ENCODE assay signal across 1 cellular context in the genomic region with DNA sequence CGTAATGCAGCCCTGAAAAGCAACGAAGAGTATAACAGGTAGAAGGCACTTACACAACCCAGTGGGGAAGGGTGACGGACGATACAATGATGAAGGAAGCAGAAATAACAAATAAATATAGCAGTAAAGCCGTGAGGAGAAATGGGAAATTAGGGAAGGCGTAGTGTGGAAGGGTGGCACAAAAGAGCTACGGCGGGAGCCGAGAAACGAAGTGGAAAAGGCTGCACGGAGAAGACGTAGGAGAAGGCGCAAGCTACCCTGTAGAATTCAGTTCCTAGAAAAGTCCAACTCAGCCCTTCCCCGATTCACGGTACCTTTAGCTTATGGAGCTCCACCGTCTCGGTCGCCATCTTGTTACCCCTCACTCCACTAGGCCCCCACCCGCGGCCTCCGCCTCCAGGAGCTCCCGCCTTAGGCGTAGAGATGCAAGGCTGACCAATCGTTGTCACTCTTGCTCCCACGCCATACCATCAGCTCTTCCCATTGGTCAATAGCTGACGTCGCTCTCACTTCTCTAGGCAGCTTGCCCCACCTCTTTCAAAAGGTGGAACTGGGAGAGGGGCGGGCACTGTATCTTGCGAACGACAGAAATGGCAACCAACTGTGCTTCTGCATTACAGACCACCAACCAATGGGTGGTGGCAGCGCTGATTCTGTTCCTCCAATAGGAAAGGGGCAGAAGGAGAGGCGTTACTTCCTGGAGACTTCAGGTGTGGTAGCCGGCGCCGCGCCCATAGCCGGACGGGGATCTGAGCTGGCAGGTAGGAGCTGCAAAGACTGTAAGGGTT.
TF ChIP-seq lines count a peak whose summit lies in the region.

A gene with protein sequence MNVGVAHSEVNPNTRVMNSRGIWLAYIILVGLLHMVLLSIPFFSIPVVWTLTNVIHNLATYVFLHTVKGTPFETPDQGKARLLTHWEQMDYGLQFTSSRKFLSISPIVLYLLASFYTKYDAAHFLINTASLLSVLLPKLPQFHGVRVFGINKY (plus strand): TSS at position 690 of the 788 bp plus-strand sequence. CDS start 959 bp downstream, outside the sequence.
Gene SARNP, minus strand, starts transcription at position 373 of the 788 bp plus-strand sequence. Its CDS starts 23 bp downstream, at position 350.

TF ChIP-seq in K562, 482 proteins besides CTCF, POLR2A, EP300 and RAD21 (continued from another document and continues in another):
- TF ChIP-seq, protein P1, sequence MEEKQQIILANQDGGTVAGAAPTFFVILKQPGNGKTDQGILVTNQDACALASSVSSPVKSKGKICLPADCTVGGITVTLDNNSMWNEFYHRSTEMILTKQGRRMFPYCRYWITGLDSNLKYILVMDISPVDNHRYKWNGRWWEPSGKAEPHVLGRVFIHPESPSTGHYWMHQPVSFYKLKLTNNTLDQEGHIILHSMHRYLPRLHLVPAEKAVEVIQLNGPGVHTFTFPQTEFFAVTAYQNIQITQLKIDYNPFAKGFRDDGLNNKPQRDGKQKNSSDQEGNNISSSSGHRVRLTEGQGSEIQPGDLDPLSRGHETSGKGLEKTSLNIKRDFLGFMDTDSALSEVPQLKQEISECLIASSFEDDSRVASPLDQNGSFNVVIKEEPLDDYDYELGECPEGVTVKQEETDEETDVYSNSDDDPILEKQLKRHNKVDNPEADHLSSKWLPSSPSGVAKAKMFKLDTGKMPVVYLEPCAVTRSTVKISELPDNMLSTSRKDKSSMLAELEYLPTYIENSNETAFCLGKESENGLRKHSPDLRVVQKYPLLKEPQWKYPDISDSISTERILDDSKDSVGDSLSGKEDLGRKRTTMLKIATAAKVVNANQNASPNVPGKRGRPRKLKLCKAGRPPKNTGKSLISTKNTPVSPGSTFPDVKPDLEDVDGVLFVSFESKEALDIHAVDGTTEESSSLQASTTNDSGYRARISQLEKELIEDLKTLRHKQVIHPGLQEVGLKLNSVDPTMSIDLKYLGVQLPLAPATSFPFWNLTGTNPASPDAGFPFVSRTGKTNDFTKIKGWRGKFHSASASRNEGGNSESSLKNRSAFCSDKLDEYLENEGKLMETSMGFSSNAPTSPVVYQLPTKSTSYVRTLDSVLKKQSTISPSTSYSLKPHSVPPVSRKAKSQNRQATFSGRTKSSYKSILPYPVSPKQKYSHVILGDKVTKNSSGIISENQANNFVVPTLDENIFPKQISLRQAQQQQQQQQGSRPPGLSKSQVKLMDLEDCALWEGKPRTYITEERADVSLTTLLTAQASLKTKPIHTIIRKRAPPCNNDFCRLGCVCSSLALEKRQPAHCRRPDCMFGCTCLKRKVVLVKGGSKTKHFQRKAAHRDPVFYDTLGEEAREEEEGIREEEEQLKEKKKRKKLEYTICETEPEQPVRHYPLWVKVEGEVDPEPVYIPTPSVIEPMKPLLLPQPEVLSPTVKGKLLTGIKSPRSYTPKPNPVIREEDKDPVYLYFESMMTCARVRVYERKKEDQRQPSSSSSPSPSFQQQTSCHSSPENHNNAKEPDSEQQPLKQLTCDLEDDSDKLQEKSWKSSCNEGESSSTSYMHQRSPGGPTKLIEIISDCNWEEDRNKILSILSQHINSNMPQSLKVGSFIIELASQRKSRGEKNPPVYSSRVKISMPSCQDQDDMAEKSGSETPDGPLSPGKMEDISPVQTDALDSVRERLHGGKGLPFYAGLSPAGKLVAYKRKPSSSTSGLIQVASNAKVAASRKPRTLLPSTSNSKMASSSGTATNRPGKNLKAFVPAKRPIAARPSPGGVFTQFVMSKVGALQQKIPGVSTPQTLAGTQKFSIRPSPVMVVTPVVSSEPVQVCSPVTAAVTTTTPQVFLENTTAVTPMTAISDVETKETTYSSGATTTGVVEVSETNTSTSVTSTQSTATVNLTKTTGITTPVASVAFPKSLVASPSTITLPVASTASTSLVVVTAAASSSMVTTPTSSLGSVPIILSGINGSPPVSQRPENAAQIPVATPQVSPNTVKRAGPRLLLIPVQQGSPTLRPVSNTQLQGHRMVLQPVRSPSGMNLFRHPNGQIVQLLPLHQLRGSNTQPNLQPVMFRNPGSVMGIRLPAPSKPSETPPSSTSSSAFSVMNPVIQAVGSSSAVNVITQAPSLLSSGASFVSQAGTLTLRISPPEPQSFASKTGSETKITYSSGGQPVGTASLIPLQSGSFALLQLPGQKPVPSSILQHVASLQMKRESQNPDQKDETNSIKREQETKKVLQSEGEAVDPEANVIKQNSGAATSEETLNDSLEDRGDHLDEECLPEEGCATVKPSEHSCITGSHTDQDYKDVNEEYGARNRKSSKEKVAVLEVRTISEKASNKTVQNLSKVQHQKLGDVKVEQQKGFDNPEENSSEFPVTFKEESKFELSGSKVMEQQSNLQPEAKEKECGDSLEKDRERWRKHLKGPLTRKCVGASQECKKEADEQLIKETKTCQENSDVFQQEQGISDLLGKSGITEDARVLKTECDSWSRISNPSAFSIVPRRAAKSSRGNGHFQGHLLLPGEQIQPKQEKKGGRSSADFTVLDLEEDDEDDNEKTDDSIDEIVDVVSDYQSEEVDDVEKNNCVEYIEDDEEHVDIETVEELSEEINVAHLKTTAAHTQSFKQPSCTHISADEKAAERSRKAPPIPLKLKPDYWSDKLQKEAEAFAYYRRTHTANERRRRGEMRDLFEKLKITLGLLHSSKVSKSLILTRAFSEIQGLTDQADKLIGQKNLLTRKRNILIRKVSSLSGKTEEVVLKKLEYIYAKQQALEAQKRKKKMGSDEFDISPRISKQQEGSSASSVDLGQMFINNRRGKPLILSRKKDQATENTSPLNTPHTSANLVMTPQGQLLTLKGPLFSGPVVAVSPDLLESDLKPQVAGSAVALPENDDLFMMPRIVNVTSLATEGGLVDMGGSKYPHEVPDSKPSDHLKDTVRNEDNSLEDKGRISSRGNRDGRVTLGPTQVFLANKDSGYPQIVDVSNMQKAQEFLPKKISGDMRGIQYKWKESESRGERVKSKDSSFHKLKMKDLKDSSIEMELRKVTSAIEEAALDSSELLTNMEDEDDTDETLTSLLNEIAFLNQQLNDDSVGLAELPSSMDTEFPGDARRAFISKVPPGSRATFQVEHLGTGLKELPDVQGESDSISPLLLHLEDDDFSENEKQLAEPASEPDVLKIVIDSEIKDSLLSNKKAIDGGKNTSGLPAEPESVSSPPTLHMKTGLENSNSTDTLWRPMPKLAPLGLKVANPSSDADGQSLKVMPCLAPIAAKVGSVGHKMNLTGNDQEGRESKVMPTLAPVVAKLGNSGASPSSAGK (IDR thresholded peaks at IDR 0.05): no peak
- TF ChIP-seq, protein P2, sequence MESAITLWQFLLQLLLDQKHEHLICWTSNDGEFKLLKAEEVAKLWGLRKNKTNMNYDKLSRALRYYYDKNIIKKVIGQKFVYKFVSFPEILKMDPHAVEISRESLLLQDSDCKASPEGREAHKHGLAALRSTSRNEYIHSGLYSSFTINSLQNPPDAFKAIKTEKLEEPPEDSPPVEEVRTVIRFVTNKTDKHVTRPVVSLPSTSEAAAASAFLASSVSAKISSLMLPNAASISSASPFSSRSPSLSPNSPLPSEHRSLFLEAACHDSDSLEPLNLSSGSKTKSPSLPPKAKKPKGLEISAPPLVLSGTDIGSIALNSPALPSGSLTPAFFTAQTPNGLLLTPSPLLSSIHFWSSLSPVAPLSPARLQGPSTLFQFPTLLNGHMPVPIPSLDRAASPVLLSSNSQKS (CRISPR knock-in tag; IDR thresholded peaks at IDR 0.05): no peak
- TF ChIP-seq AFF4 (CRISPR knock-in tag; IDR thresholded peaks at IDR 0.05) (0 out of 2 replicates have a peak, but pooled peaks have one; percentile 67), DPF2 (IDR thresholded peaks at IDR 0.05) (no peak; the same call in 1 of the 2 replicates), AFF1 (IDR thresholded peaks at IDR 0.05; ENCODE audit: low read depth in 1 of 2, partially characterized antibody in 2 of 2) (peak; percentile 67 to 79), KDM2B (CRISPR knock-in tag; IDR thresholded peaks at IDR 0.05) (no peak), ZC3H11A (IDR thresholded peaks at IDR 0.05; ENCODE audit: low read depth, low read length) (no peak), ZNF347 (CRISPR knock-in tag; IDR thresholded peaks at IDR 0.05; ENCODE audit: low read depth) (no peak), MTA1 (IDR thresholded peaks at IDR 0.05; ENCODE audit: borderline replicate concordance) (no peak), ZNF277 (CRISPR knock-in tag; IDR thresholded peaks at IDR 0.05; ENCODE audit: borderline replicate concordance) (no peak), RFX1 (IDR thresholded peaks at IDR 0.05) (peak; percentile 84)
